ENCODE assay signal across 8 cellular contexts in the genomic region with DNA sequence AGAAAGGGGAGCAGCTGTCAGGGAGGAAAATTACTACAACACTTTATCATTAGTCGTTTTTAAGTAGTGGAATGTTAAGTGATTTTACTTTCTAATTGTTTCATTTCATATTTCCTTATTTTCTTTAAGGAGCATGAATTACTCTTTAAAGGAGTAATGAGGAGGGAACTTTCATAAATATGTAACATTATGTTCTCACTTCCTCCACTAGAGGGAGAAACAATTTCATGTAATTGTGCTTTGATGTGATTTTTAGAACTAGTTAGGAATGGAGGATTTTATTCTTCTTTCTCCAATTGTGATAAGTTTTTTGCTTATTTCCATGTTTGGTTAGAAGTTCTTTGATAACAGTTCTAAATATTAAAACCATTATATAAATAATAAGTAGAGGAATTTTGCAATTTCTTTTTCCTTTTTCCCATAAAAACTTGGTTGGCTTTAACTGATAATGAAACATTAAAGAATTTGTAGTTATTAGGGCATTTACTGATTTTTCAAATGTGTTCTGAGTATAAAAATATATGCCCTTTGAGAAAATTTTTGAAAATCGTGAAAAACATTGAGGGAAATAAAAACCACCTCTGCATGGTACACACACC. TPM values are rescaled to one million over a fixed set of nuclear protein-coding genes. Genes with fewer than 3 reads are reported as not detected.
DNase-seq lines count a peak whose midpoint lies in the region; ATAC-seq and TF ChIP-seq lines count a peak whose summit lies in the region.

No MANE protein-coding gene starts in this region.

- DNase-seq in NCI-H146 (lab: John Stamatoyannopoulos, UW), result peak; percentile 1
- DNase-seq in NCI-H146 treated with DMSO at 0.1 percent for 48 hours (lab: John Stamatoyannopoulos, UW; ENCODE audit: unreplicated experiment), result no peak
- DNase-seq in RWPE2 (ENCODE audit: low spot score), result no peak
- peak; percentile 75 for DNase-seq in fibroblast of the aortic adventitia (ENCODE audit: low read depth)
- peak; percentile 88 for DNase-seq in superior temporal gyrus (ENCODE audit: extremely low spot score)
- no peak for DNase-seq in activated CD8-positive, alpha-beta memory T cell treated with anti-CD3 and anti-CD28 coated beads for 24 hours

- TF ChIP-seq CTCF in RWPE2 (IDR thresholded peaks at IDR 0.05; ENCODE audit: poor library complexity, severe bottlenecking) (peak; percentile 83), fibroblast of the aortic adventitia (IDR thresholded peaks at IDR 0.05; ENCODE audit: insufficient read depth, low read length) (peak; percentile 66)

- H3K36me3 ChIP-seq in RWPE2 (ENCODE audit: low read depth), result peaks cover 45% of the 10 kb centered on the region

- H3K9me3 ChIP-seq in RWPE2 (ENCODE audit: severe bottlenecking), result no peaks in the 10 kb centered on the region

- ATAC-seq in HG02973 (IDR thresholded peaks at IDR 0.05; ENCODE audit: unreplicated experiment) (peak; percentile 54), RWPE2 (ENCODE audit: low read depth) (no peak), HG03442 (IDR thresholded peaks at IDR 0.05; ENCODE audit: unreplicated experiment) (no peak)

- no peak overlapping the region for H3K27ac ChIP-seq in RWPE2 (ENCODE audit: poor library complexity, severe bottlenecking)

- no peaks in the 10 kb centered on the region for H3K4me1 ChIP-seq in RWPE2 (ENCODE audit: insufficient read depth, poor library complexity, severe bottlenecking)

- H3K27me3 ChIP-seq in RWPE2 (ENCODE audit: insufficient read depth, poor library complexity, severe bottlenecking), result no peaks in the 10 kb centered on the region

- H3K4me3 ChIP-seq in RWPE2 (ENCODE audit: severe bottlenecking) (no peak overlapping the region), fibroblast of the aortic adventitia (ENCODE audit: low read depth, low read length) (no peak overlapping the region)

RNA-seq across cellular contexts. Expression of gene CEP78, which starts 25.6 kb away (rescaled TPM):
- total RNA-seq in fibroblast of the aortic adventitia (ENCODE audit: low replicate concordance), result 11.5 and 24.1 TPM in 2 replicates

RNA-seq across cellular contexts. Expression of gene PSAT1, which starts 35.4 kb away (rescaled TPM):
- 32.0 and 308 TPM in 2 replicates for total RNA-seq in fibroblast of the aortic adventitia (ENCODE audit: low replicate concordance)

Comparison
In these comparisons a context has a peak if more than half of its experiments do, and no peak if none do; other contexts are left out.
1. DNase-seq: peak in NCI-H146 (single experiment), fibroblast of the aortic adventitia (single experiment) and superior temporal gyrus (single experiment); none in NCI-H146 treated with DMSO at 0.1 percent for 48 hours (single experiment), RWPE2 (single experiment) and activated CD8-positive, alpha-beta memory T cell treated with anti-CD3 and anti-CD28 coated beads for 24 hours (single experiment).